8 cellular contexts compared by ENCODE assay signal in the genomic region with DNA sequence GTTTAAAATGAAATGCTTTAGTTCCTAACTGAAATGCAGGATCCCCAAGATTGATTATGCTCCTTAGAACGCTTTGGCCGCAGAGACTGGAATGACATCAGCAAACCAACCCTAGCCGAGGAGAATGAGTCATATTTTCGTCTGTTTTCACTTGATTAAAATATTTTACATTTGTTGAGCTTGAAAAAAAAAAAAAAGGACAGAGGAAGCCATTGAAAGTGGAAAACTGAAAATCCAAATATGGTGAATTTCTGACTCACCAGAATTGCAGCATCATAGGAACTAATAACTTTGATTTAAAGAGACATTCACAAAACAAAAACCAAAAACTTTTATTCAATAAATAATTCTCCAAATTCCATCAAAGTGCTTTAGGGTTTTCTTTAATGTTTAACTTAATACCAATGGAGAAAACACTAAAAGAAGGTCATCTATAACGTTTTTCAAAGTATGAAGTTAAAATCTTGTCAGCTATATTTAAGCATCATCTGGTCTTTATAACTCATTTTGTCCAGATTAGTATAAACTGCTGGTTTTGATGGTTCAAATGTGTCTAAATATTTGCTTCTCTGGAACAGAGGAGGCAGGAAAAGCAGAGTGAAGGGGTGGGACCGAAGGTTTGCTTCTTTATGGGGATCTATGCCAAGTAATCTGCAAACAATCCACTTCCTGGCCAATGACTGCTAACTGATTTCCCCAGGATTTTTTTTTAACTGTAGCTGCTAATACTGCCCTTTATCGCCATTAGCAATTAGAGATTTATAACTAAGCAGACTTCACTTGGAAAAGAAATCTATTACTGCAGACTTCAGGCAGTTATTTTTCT. TPM values are rescaled to one million over a fixed set of nuclear protein-coding genes. Genes with fewer than 3 reads are reported as not detected.
DNase-seq lines count a peak whose midpoint lies in the region; ATAC-seq, FAIRE-seq and TF ChIP-seq lines count a peak whose summit lies in the region.

No MANE protein-coding gene starts in this region.

- H3K36me3 ChIP-seq in Peyer's patch (no peaks in the 10 kb centered on the region), prostate gland (no peaks in the 10 kb centered on the region)

- whole genome bisulfite sequencing in prostate gland, result 23% methylated on average over 7 of the region's 7 CpGs

- DNase-seq in Peyer's patch (peak in 1 of 3 donors; percentile 54), fibroblast of gingiva (ENCODE audit: low read depth) (peak; percentile 92), prostate gland (ENCODE audit: low spot score) (no peak), UCSD-AML1 (lab: John Stamatoyannopoulos, UW; ENCODE audit: unreplicated experiment) (no peak), HuH-7 (ENCODE audit: low spot score) (no peak)

- peak overlapping the region in 1 of 4 donors; percentile 13 for H3K4me3 ChIP-seq in Peyer's patch
- no peak overlapping the region for H3K4me3 ChIP-seq in prostate gland

- H3K9me3 ChIP-seq in Peyer's patch, result no peaks in the 10 kb centered on the region
- H3K9me3 ChIP-seq in prostate gland, result no peaks in the 10 kb centered on the region

- H3K4me1 ChIP-seq in Peyer's patch (no peaks in the 10 kb centered on the region), prostate gland (replicated peaks) (no peaks in the 10 kb centered on the region)

- intact Hi-C loops in prostate gland (cut with DNase I), result no loop called here

- no peak for TF ChIP-seq POLR2A in Peyer's patch (IDR thresholded peaks at IDR 0.05)
- no peak for TF ChIP-seq POLR2A in prostate gland (IDR thresholded peaks at IDR 0.05)

- TF ChIP-seq CTCF in Peyer's patch (IDR thresholded peaks at IDR 0.05) (no peak), prostate gland (IDR thresholded peaks at IDR 0.05) (no peak)

- peak; percentile 95 for FAIRE-seq in G401.6 (lab: Jason Lieb, UNC)

- H3K27me3 ChIP-seq in Peyer's patch (no peaks in the 10 kb centered on the region), prostate gland (replicated peaks; ENCODE audit: insufficient read depth) (no peaks in the 10 kb centered on the region)

- ATAC-seq in HG03108 (IDR thresholded peaks at IDR 0.05; ENCODE audit: unreplicated experiment), result no peak
- ATAC-seq in GM18520 (IDR thresholded peaks at IDR 0.05; ENCODE audit: unreplicated experiment), result no peak

- H3K27ac ChIP-seq in Peyer's patch, result peak overlapping the region in 3 of 4 donors; percentile 49 to 75 (median 63)
- H3K27ac ChIP-seq in prostate gland, result peak overlapping the region; percentile 16 to 46

RNA-seq across cellular contexts. Expression of a gene that starts 30.9 kb away (rescaled TPM):
- total RNA-seq in Peyer's patch, result 10 to 100 TPM; 10.2 to 53.6 (median 12.2) TPM
- total RNA-seq in prostate gland, result 10 to 100 TPM in 1 of 2 donors, 1 to 10 TPM in 1; 8.2 to 17.6 TPM
